In genomic region chr21:16573581-16573980, GRCh38 we compare ENCODE assay signal across 17 cellular contexts.
A peak's percentile ranks its signal among the peaks of the same experiment; 100 is the strongest.
DNase-seq lines count a peak whose midpoint lies in the region; ATAC-seq and TF ChIP-seq lines count a peak whose summit lies in the region.
"Had no signal": no experiment of that assay in that cellular context is flagged by ENCODE, and none has a peak within 500 bp of the region (broad histone marks: within the 10 kb centered on the region; RNA-seq: fewer than 3 reads in every experiment).

No MANE protein-coding gene starts in this region.

- no peak overlapping the region for H2AFZ ChIP-seq in ACC112 (ENCODE audit: low read length, unreplicated experiment)

- H3K4me3 ChIP-seq in ACC112 (ENCODE audit: low read depth, low read length), result no peak overlapping the region
- H3K4me3 ChIP-seq in brain microvascular endothelial cell (ENCODE audit: low read depth, low read length), result no peak overlapping the region
- no peak overlapping the region for H3K4me3 ChIP-seq in left lung
- no peak overlapping the region for H3K4me3 ChIP-seq in tibial artery
- H3K4me3 ChIP-seq: A549, pancreas had no signal

- no peaks in the 10 kb centered on the region for H3K4me1 Mint-ChIP-seq in T-helper 17 cell
- H3K4me1 Mint-ChIP-seq: activated B cell treated with CpG ODN at 0.5 μM for 24 hours; activated naive CD4-positive, alpha-beta T cell treated with anti-CD3 and anti-CD28 coated beads, Interleukin-2, amount 50 U/mL, for 24 hours; central memory CD8-positive, alpha-beta T cell had no signal

- H3K4me1 ChIP-seq in ACC112 (ENCODE audit: control insufficient read depth, insufficient read depth, low read length, unreplicated experiment) (peaks cover 46% of the 10 kb centered on the region), left lung (no peaks in the 10 kb centered on the region), tibial artery (peaks cover 0 to 14% (median 0%) of the 10 kb centered on the region in 4 donors)
- H3K4me1 ChIP-seq: pancreas had no signal

- no peaks in the 10 kb centered on the region for H3K36me3 Mint-ChIP-seq in T-helper 17 cell (ENCODE audit: low read depth)
- H3K36me3 Mint-ChIP-seq: activated naive CD4-positive, alpha-beta T cell treated with anti-CD3 and anti-CD28 coated beads, Interleukin-2, amount 50 U/mL, for 24 hours had no signal

- H3K27me3 Mint-ChIP-seq in T-helper 17 cell, result no peaks in the 10 kb centered on the region
- H3K27me3 Mint-ChIP-seq: activated B cell treated with CpG ODN at 0.5 μM for 24 hours; activated naive CD4-positive, alpha-beta T cell treated with anti-CD3 and anti-CD28 coated beads, Interleukin-2, amount 50 U/mL, for 24 hours; central memory CD8-positive, alpha-beta T cell had no signal

- ATAC-seq in left lung, result peak; percentile 26
- no peak for ATAC-seq in GM21367 (IDR thresholded peaks at IDR 0.05; ENCODE audit: unreplicated experiment)
- ATAC-seq in T-helper 17 cell, result no peak
- ATAC-seq in HG02938 (IDR thresholded peaks at IDR 0.05; ENCODE audit: unreplicated experiment), result no peak
- ATAC-seq: A549 had no signal

- no peak overlapping the region for H3K4me3 Mint-ChIP-seq in T-helper 17 cell
- H3K4me3 Mint-ChIP-seq: activated B cell treated with CpG ODN at 0.5 μM for 24 hours; activated naive CD4-positive, alpha-beta T cell treated with anti-CD3 and anti-CD28 coated beads, Interleukin-2, amount 50 U/mL, for 24 hours; central memory CD8-positive, alpha-beta T cell had no signal

- H3K9me3 ChIP-seq in left lung (no peaks in the 10 kb centered on the region), T-helper 17 cell (ENCODE audit: control insufficient read depth, low read length, poor library complexity, severe bottlenecking) (no peaks in the 10 kb centered on the region), tibial artery (no peaks in the 10 kb centered on the region)
- H3K9me3 ChIP-seq: A549, pancreas had no signal

- H3K36me3 ChIP-seq in ACC112 (ENCODE audit: insufficient read depth, low read length) (no peaks in the 10 kb centered on the region), brain microvascular endothelial cell (replicated peaks) (no peaks in the 10 kb centered on the region), left lung (no peaks in the 10 kb centered on the region), tibial artery (no peaks in the 10 kb centered on the region)
- H3K36me3 ChIP-seq: pancreas had no signal

- no peak overlapping the region for H3K27ac Mint-ChIP-seq in T-helper 17 cell
- H3K27ac Mint-ChIP-seq: activated B cell treated with CpG ODN at 0.5 μM for 24 hours; activated naive CD4-positive, alpha-beta T cell treated with anti-CD3 and anti-CD28 coated beads, Interleukin-2, amount 50 U/mL, for 24 hours had no signal

- TF ChIP-seq CTCF in brain microvascular endothelial cell (IDR thresholded peaks at IDR 0.05; ENCODE audit: low read depth, low read length, missing control alignments) (no peak), left lung (IDR thresholded peaks at IDR 0.05) (no peak), tibial artery (IDR thresholded peaks at IDR 0.05) (no peak)

- H3K27me3 ChIP-seq in ACC112 (ENCODE audit: insufficient read depth, low read length), result no peaks in the 10 kb centered on the region
- H3K27me3 ChIP-seq in brain microvascular endothelial cell (replicated peaks), result no peaks in the 10 kb centered on the region
- no peaks in the 10 kb centered on the region for H3K27me3 ChIP-seq in left lung
- no peaks in the 10 kb centered on the region for H3K27me3 ChIP-seq in tibial artery
- H3K27me3 ChIP-seq: pancreas had no signal

- intact Hi-C loops in left lung (cut with DNase I) (no loop called here), tibial artery (cut with DNase I; ENCODE audit: low total_unique reads) (no loop called here)

- H3K79me2 ChIP-seq in ACC112 (ENCODE audit: control insufficient read depth, insufficient read depth, low read length, unreplicated experiment), result no peaks in the 10 kb centered on the region

- DNase-seq in HT1080 (ENCODE audit: low read depth) (peak; percentile 72), brain microvascular endothelial cell (peak; percentile 53), left lung (no peak), T-helper 17 cell (no peak), tibial artery (no peak)
- DNase-seq: activated B cell treated with CpG ODN at 0.5 μM for 24 hours; Calu3; NCI-H1092 treated with DMSO at 0.1 percent for 48 hours; NCI-H345; pancreas; stimulated activated CD4-positive, alpha-beta T cell treated with anti-CD3 and anti-CD28 coated beads, Interleukin-12 subunit alpha, Interleukin-12 subunit beta, amount 100 ng/mL, for 4 hours had no signal

- H3K27ac ChIP-seq in ACC112 (ENCODE audit: low read depth, low read length) (peak overlapping the region; percentile 20), brain microvascular endothelial cell (peak overlapping the region; percentile 53), left lung (no peak overlapping the region), tibial artery (no peak overlapping the region)
- H3K27ac ChIP-seq: A549, pancreas had no signal

- in situ Hi-C loops in brain microvascular endothelial cell (cut with HindIII; ENCODE audit: low pct_ligation_motif_present, low sequenced_read_pairs), result no loop called here

Comparison
In these comparisons a context has a peak if more than half of its experiments do, and no peak if none do; other contexts are left out.
1. H3K27ac ChIP-seq: peak in ACC112 (single experiment) and brain microvascular endothelial cell (single experiment); none in left lung (0 of 2) and tibial artery (0 of 2).
2. DNase-seq: peak in HT1080 (single experiment) and brain microvascular endothelial cell (single experiment); none in left lung (0 of 2), T-helper 17 cell (0 of 3) and tibial artery (0 of 2).